ENCODE assay signal across 8 cellular contexts in the genomic region with DNA sequence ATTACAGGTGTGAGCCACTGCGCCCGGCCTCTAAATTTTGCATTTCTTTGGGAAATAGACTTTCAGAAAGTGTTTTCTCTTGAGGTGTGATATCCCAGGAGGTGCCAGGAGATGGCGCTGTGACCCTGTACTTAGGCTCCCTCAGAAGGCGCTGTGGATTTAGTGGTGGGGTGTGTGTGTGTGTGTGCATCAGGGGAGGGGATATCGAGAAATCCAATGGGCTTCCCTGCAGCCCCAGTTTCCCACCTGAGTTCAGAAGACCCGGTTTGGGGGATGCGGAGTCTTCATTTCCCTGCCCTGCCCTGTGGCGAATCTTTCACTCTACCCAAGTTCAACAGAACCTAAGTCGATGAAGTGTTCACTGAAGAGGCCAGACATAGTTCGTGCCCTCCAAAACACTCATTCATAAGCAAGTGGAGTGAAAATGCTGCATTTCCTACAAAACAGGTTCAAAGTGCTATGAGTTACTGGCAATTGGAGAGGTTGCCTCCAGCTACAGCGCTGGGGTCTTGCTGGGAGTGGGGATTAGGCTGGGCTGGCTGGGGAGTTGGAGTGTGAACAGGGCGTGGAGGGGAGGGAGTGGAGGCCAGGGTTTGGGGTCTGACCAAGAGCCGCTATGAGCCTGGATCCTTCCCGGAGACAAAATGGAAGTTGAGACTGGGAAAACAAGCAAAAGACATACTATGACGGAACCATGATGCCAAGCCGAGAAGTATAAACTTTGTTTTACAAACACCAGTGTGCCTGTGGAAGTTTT. TPM values are rescaled to one million over a fixed set of nuclear protein-coding genes. Genes with fewer than 3 reads are reported as not detected.
A peak's percentile ranks its signal among the peaks of the same experiment; 100 is the strongest.
DNase-seq lines count a peak whose midpoint lies in the region; ATAC-seq and TF ChIP-seq lines count a peak whose summit lies in the region.

No MANE protein-coding gene starts in this region.

- TF ChIP-seq CTCF in LNCaP clone FGC (IDR thresholded peaks at IDR 0.05; ENCODE audit: control insufficient read depth, extremely low read depth, insufficient read depth): peak; percentile 72
- peak; percentile 75 for TF ChIP-seq CTCF in left ventricle myocardium inferior (IDR thresholded peaks at IDR 0.05; ENCODE audit: borderline replicate concordance)

- peak; percentile 64 for DNase-seq in EH (ENCODE audit: low read depth)
- no peak for DNase-seq in LNCaP clone FGC (ENCODE audit: low read depth)
- peak; percentile 20 for DNase-seq in SKM-1 (lab: John Stamatoyannopoulos, UW; ENCODE audit: unreplicated experiment)
- DNase-seq in activated naive CD4-positive, alpha-beta T cell treated with anti-CD3 and anti-CD28 coated beads, Interleukin-2, amount 50 U/mL, for 16 hours: peak; percentile 66
- DNase-seq in left ventricle myocardium inferior: peak; percentile 50
- peak; percentile 81 for DNase-seq in sciatic nerve (ENCODE audit: low spot score)

- H3K4me3 ChIP-seq in LNCaP clone FGC (ENCODE audit: low read depth, low read length) (no peak overlapping the region), left ventricle myocardium inferior (no peak overlapping the region)

- peak; percentile 57 for ATAC-seq in sciatic nerve
- ATAC-seq in GM19328 (IDR thresholded peaks at IDR 0.05; ENCODE audit: unreplicated experiment): no peak
- ATAC-seq in HG03442 (IDR thresholded peaks at IDR 0.05; ENCODE audit: unreplicated experiment): no peak

- H3K27me3 ChIP-seq in left ventricle myocardium inferior (ENCODE audit: low read depth): peaks cover 98% of the 10 kb centered on the region

- no peaks in the 10 kb centered on the region for H3K9me3 ChIP-seq in left ventricle myocardium inferior (replicated peaks)

- no peak overlapping the region for H3K27ac ChIP-seq in left ventricle myocardium inferior (replicated peaks)

- intact Hi-C loops in left ventricle myocardium inferior (cut with micrococcal nuclease): no loop called here
- intact Hi-C loops in sciatic nerve (cut with DNase I): no loop called here

- H3K4me1 ChIP-seq in left ventricle myocardium inferior: peaks cover 7% of the 10 kb centered on the region

- H3K36me3 ChIP-seq in left ventricle myocardium inferior: no peaks in the 10 kb centered on the region

RNA-seq across cellular contexts. Expression of a gene that starts 6.5 kb away (rescaled TPM):
- total RNA-seq in left ventricle myocardium inferior: 1.0 TPM
- 23.3 TPM for total RNA-seq in sciatic nerve

RNA-seq across cellular contexts. Expression of a gene that starts 21.5 kb away (rescaled TPM):
- 0.14 TPM for total RNA-seq in left ventricle myocardium inferior
- total RNA-seq in sciatic nerve: 0.49 TPM

RNA-seq across cellular contexts. Expression of a gene that starts 27.6 kb away (rescaled TPM):
- not detected for total RNA-seq in left ventricle myocardium inferior
- total RNA-seq in sciatic nerve: 0.94 TPM

Comparison
In these comparisons a context has a peak if more than half of its experiments do, and no peak if none do; other contexts are left out.
1. RNA of a gene that starts 6.5 kb away (total RNA-seq): 23.3 TPM in sciatic nerve (single experiment); 1.0 TPM in left ventricle myocardium inferior (single experiment); every median in the first group is over 10 times any median in the second.